In the genomic region with DNA sequence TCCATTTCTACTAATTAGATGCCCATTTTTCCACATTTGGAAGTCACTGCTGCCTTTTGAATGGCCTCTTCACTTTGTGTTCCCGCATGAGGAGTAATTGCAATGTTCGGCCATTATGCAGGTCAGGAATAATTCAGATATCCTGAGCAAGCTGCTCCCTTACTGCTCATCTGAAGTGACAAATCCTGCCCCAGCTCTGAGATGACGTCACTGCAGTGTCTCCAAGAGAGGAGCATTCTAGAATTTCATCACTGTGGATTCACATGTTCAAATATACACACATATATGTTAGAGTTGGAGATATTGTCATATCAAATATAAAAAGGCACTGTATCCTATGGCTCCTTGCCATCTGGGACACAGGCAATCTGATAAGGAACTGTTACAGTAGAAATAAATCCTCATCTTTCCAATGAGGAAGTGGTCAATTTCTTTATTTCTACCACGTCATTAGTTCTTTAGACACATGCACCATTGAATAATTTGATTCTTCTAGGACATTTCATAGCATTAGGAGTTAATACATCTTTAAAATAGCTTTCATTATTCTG, we compare ENCODE assay signal across 1 cellular context.
TF ChIP-seq lines count a peak whose summit lies in the region.

No MANE protein-coding gene starts in this region.

TF ChIP-seq in IMR-90, 13 proteins besides CTCF, POLR2A, EP300 and RAD21 (continued from another document):
- no peak for TF ChIP-seq ELK1 (IDR thresholded peaks at IDR 0.05; ENCODE audit: borderline replicate concordance, low read depth, low read length)
- TF ChIP-seq CEBPB (IDR thresholded peaks at IDR 0.05; ENCODE audit: low read depth, low read length), result no peak
- no peak for TF ChIP-seq MAFK (IDR thresholded peaks at IDR 0.05; ENCODE audit: low read depth, low read length)
- no peak for TF ChIP-seq RCOR1 (IDR thresholded peaks at IDR 0.05; ENCODE audit: insufficient replicate concordance, low read length)
- no peak for TF ChIP-seq NFE2L2 (IDR thresholded peaks at IDR 0.05; ENCODE audit: low read depth, low read length)
- TF ChIP-seq BHLHE40 (IDR thresholded peaks at IDR 0.05; ENCODE audit: low read depth, low read length), result no peak
